Comparison of ENCODE assay signal across 15 cellular contexts in the genomic region with DNA sequence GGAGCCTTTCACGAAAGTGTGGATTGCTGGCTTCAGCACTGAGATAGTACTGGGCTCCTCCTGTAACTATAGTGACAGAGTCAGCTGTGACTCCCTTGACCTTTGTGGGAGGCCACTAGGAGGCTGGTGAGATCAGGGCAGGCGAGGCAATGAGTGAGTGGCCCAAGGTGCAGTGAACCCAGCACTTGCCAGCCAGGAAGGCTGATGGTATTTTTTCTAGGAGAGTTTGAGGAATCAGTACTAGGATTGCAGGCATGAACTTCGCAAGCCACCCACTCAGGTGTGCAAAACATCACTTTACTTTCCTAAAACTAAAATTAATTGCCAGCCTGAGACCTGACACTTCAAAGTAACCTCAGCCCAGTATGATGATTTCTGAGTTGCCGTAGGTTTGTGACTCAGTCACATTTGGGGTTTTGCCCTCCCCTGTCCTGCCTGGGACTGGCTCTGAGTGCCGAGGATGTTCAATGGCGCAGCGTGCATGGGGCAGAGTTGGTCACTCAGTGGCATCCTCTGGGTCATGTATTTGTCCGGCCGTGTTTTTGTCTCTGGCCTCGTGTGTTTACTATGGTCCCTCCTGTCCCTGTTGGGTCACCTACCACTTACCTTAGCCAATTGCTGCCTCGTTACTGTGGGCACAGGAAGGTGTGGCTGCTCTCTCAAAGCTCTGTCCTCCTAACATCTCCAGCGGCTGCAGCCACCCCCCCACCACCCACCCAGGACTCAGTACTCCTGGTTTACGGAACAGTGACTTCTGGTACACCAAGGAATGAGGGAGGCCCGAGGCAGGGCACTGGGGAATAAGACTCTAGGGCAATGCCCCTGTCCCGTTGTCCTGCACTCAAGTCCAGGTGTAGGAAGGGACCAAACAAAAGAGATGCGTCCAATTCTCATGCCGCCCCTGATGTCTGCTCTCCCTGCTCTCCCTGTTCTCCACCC.
A peak's percentile ranks its signal among the peaks of the same experiment; 100 is the strongest.
DNase-seq lines count a peak whose midpoint lies in the region; ATAC-seq, FAIRE-seq and TF ChIP-seq lines count a peak whose summit lies in the region.
"Had no signal": no experiment of that assay in that cellular context is flagged by ENCODE, and none has a peak within 500 bp of the region (broad histone marks: within the 10 kb centered on the region; RNA-seq: fewer than 3 reads in every experiment).

No MANE protein-coding gene starts in this region.

- H3K27me3 ChIP-seq in HepG2 (ENCODE audit: control insufficient read depth in 1 of 2, insufficient read depth in 2 of 2, low read length in 2 of 2), result no peaks in the 10 kb centered on the region; a peak in 3 of 5 replicates
- no peaks in the 10 kb centered on the region for H3K27me3 ChIP-seq in body of pancreas
- H3K27me3 ChIP-seq: BLaER1 treated with 17β-estradiol and CSF1 and Interleukin-3, amounts not matched to agents 10 nM and 100 nM; tibial artery had no signal

- TF ChIP-seq RAD21 in A549 (conservative IDR thresholded peaks at IDR 0.05 in 1 of 2, IDR thresholded peaks at IDR 0.05 in 1 of 2) (no peak), HepG2 (CRISPR knock-in tag; IDR thresholded peaks at IDR 0.05) (no peak)

- H3K4me2 ChIP-seq in A549 (no peak overlapping the region), HepG2 (ENCODE audit: low read depth, low read length) (peak overlapping the region; percentile 52)

- H3K9me3 ChIP-seq in A549 (no peaks in the 10 kb centered on the region), HepG2 (ENCODE audit: low read length) (no peaks in the 10 kb centered on the region), body of pancreas (no peaks in the 10 kb centered on the region)
- H3K9me3 ChIP-seq: BLaER1 treated with 17β-estradiol and CSF1 and Interleukin-3, amounts not matched to agents 10 nM and 100 nM; tibial artery had no signal

- TF ChIP-seq CTCF in A549 (IDR thresholded peaks at IDR 0.05), result no peak
- no peak for TF ChIP-seq CTCF in WTC11 (IDR thresholded peaks at IDR 0.05)
- 0 out of 2 replicates have a peak, but pooled peaks have one; percentile 20 for TF ChIP-seq CTCF in HepG2 (CRISPR knock-in tag; IDR thresholded peaks at IDR 0.05)
- TF ChIP-seq CTCF in body of pancreas (IDR thresholded peaks at IDR 0.05), result no peak

- H3K79me2 ChIP-seq in HepG2 (ENCODE audit: insufficient read depth, low read length), result no peaks in the 10 kb centered on the region

- H3K36me3 Mint-ChIP-seq in WTC11, result no peaks in the 10 kb centered on the region
- H3K36me3 Mint-ChIP-seq: natural killer cell treated with Interleukin-12 subunit alpha and Interleukin-12 subunit beta and Interleukin-15 and Interleukin-18, amount 100 ng/mL, for 72 hours had no signal

- WGBS in A549 (ENCODE audit: missing lambda C conversion rate), result 95% methylated on average over 14 of the region's 17 CpGs
- 80% methylated on average over 12 of the region's 17 CpGs for WGBS in HepG2 (ENCODE audit: low lambda C conversion rate)
- whole genome bisulfite sequencing in body of pancreas, 2 donors, result 87% methylated on average over 15 to 17 of the region's 17 CpGs

- CTCF ChIA-PET in A549 (lab: Yijun Ruan, JAX) (interaction anchor here (1.3 to 2.2 kb wide), 2 partner anchors 11 to 18 kb away, joined by 3 to 10 read pairs; no protein-coding TSS in a partner anchor), WTC11 (lab: Charles Lee) (no interaction called here), HepG2 (lab: Yijun Ruan, JAX; ENCODE audit: low intra/inter-chr PET ratio, low total read pairs) (no interaction called here)

- H3K27ac ChIP-seq in A549 (peak overlapping the region; percentile 31 to 65; a peak in 3 of 6 replicates), HepG2 (ENCODE audit: extremely low read length, insufficient read depth, low read length) (no peak overlapping the region), body of pancreas (no peak overlapping the region)
- H3K27ac ChIP-seq: SK-N-MC, tibial artery had no signal

- no peak overlapping the region for H3K4me3 Mint-ChIP-seq in WTC11
- H3K4me3 Mint-ChIP-seq: natural killer cell treated with Interleukin-12 subunit alpha and Interleukin-12 subunit beta and Interleukin-15 and Interleukin-18, amount 100 ng/mL, for 72 hours had no signal

- intact Hi-C loops in HepG2 (cut with micrococcal nuclease; ENCODE audit: unreplicated experiment), result no loop called here
- intact Hi-C loops in body of pancreas (cut with DNase I), result no loop called here

- no peaks in the 10 kb centered on the region for H3K9me3 Mint-ChIP-seq in WTC11
- H3K9me3 Mint-ChIP-seq: natural killer cell treated with Interleukin-12 subunit alpha and Interleukin-12 subunit beta and Interleukin-15 and Interleukin-18, amount 100 ng/mL, for 72 hours had no signal

- DNase-seq in A549 (ENCODE audit: low read depth in 1 of 2, low spot score in 1 of 2) (no peak), AG20443 (ENCODE audit: low spot score) (peak; percentile 2), WTC11 (ENCODE audit: low spot score) (no peak), HepG2 (ENCODE audit: low spot score) (no peak), body of pancreas (no peak), NCI-H69 (lab: John Stamatoyannopoulos, UW) (no peak)
- no peak for DNase-seq in activated CD8-positive, alpha-beta memory T cell treated with anti-CD3 and anti-CD28 coated beads for 24 hours
- DNase-seq: activated CD8-positive, alpha-beta memory T cell treated with anti-CD3 and anti-CD28 coated beads, Interleukin-2, amount 50 U/mL, for 48 hours; central memory CD4-positive, alpha-beta T cell; NCI-H1694 treated with DMSO at 0.1 percent for 48 hours had no signal

- BruUV-seq in HepG2 (replicated peaks; lab: Mats Ljungman, UMichigan), result no TSS peak

- POLR2A ChIA-PET in A549 (lab: Yijun Ruan, JAX), result no interaction called here
- POLR2A ChIA-PET in WTC11 (lab: Charles Lee), result no interaction called here
- POLR2A ChIA-PET in HepG2 (lab: Yijun Ruan, JAX), result no interaction called here

- H2AFZ ChIP-seq in HepG2 (ENCODE audit: low read length), result no peak overlapping the region

- no peak overlapping the region for H3K27ac Mint-ChIP-seq in WTC11
- H3K27ac Mint-ChIP-seq: natural killer cell treated with Interleukin-12 subunit alpha and Interleukin-12 subunit beta and Interleukin-15 and Interleukin-18, amount 100 ng/mL, for 72 hours had no signal

- H3K4me3 ChIP-seq in A549 (no peak overlapping the region), HepG2 (replicated peaks in 1 of 3; ENCODE audit: insufficient read depth in 1 of 3, low read depth in 2 of 3, low read length in 3 of 3) (peak overlapping the region in 1 of 3 experiments; percentile 24; a peak in 1 of 6 replicates), body of pancreas (no peak overlapping the region)
- H3K4me3 ChIP-seq: BLaER1 treated with 17β-estradiol and CSF1 and Interleukin-3, amounts not matched to agents 10 nM and 100 nM; SK-N-MC; tibial artery had no signal

- H3K9ac ChIP-seq in HepG2 (ENCODE audit: insufficient read depth, low read depth, low read length), result no peak overlapping the region

- FAIRE-seq in A549 (lab: Jason Lieb, UNC), result no peak
- no peak for FAIRE-seq in HepG2 (lab: Jason Lieb, UNC)

- TF ChIP-seq POLR2A in A549 (IDR thresholded peaks at IDR 0.05; ENCODE audit: low read length), result no peak
- TF ChIP-seq POLR2A in HepG2 (IDR thresholded peaks at IDR 0.05; ENCODE audit: insufficient read depth in 1 of 2, low read depth in 2 of 2, low read length in 2 of 2), result no peak
- TF ChIP-seq POLR2A in body of pancreas (IDR thresholded peaks at IDR 0.05), result no peak

- in situ Hi-C loops in HepG2 (cut with HindIII; ENCODE audit: extremely low pct_ligation_motif_present, low pct_unique_long_range_greater_than_20kb), result no loop called here

- H3K27me3 Mint-ChIP-seq in WTC11 (ENCODE audit: low read depth), result no peaks in the 10 kb centered on the region

- H3K4me1 ChIP-seq in A549 (peaks cover 23% of the 10 kb centered on the region), HepG2 (ENCODE audit: insufficient read depth, low read length) (peaks cover 69% of the 10 kb centered on the region), body of pancreas (no peaks in the 10 kb centered on the region)

- TF ChIP-seq EP300 in A549 (IDR thresholded peaks at IDR 0.05) (no peak), HepG2 (IDR thresholded peaks at IDR 0.05; ENCODE audit: low read depth in 2 of 2, low read length in 2 of 2) (no peak), HepG2 (CRISPR knock-in tag; IDR thresholded peaks at IDR 0.05; ENCODE audit: borderline replicate concordance) (no peak)

- H3K4me1 Mint-ChIP-seq in WTC11, result peaks cover 10% of the 10 kb centered on the region

- H4K20me1 ChIP-seq in HepG2 (ENCODE audit: insufficient read depth, low read length), result no peaks in the 10 kb centered on the region
- H4K20me1 ChIP-seq: BLaER1 treated with 17β-estradiol and CSF1 and Interleukin-3, amounts not matched to agents 10 nM and 100 nM had no signal

- H3K36me3 ChIP-seq in HepG2 (replicated peaks in 1 of 2; ENCODE audit: control insufficient read depth in 1 of 2, insufficient read depth in 2 of 2, low read length in 2 of 2), result no peaks in the 10 kb centered on the region
- H3K36me3 ChIP-seq in body of pancreas (replicated peaks in 1 of 2; ENCODE audit: insufficient read depth in 1 of 2, low read depth in 2 of 2), result no peaks in the 10 kb centered on the region
- H3K36me3 ChIP-seq: BLaER1 treated with 17β-estradiol and CSF1 and Interleukin-3, amounts not matched to agents 10 nM and 100 nM; tibial artery had no signal

- ATAC-seq in A549 (peak; percentile 45 to 49; a peak in 4 of 6 replicates), WTC11 (peak; percentile 54), HepG2 (peak; percentile 77), body of pancreas (no peak), GM21576 (IDR thresholded peaks at IDR 0.05; ENCODE audit: unreplicated experiment) (no peak)

TF ChIP-seq in A549, 52 proteins besides CTCF, POLR2A, EP300 and RAD21 (continues in another document):
- no peak for TF ChIP-seq MAFK (IDR thresholded peaks at IDR 0.05; ENCODE audit: partially characterized antibody)
- TF ChIP-seq RARB (CRISPR knock-in tag; IDR thresholded peaks at IDR 0.05), result no peak
- TF ChIP-seq, protein P1, sequence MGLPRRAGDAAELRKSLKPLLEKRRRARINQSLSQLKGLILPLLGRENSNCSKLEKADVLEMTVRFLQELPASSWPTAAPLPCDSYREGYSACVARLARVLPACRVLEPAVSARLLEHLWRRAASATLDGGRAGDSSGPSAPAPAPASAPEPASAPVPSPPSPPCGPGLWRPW (IDR thresholded peaks at IDR 0.05), result no peak

TF ChIP-seq in WTC11, 78 proteins besides CTCF, POLR2A, EP300 and RAD21 (continues in another document):
- TF ChIP-seq ZNF121 (CRISPR knock-in tag; IDR thresholded peaks at IDR 0.05), result no peak
- no peak for TF ChIP-seq SOX15 (CRISPR knock-in tag; IDR thresholded peaks at IDR 0.05)

TF ChIP-seq in HepG2, 621 proteins besides CTCF, POLR2A, EP300 and RAD21 (continues in another document):
- TF ChIP-seq, protein P2, sequence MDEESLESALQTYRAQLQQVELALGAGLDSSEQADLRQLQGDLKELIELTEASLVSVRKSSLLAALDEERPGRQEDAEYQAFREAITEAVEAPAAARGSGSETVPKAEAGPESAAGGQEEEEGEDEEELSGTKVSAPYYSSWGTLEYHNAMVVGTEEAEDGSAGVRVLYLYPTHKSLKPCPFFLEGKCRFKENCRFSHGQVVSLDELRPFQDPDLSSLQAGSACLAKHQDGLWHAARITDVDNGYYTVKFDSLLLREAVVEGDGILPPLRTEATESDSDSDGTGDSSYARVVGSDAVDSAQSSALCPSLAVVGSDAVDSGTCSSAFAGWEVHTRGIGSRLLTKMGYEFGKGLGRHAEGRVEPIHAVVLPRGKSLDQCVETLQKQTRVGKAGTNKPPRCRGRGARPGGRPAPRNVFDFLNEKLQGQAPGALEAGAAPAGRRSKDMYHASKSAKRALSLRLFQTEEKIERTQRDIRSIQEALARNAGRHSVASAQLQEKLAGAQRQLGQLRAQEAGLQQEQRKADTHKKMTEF (CRISPR knock-in tag; IDR thresholded peaks at IDR 0.05), result no peak

Comparison
In these comparisons a context has a peak if more than half of its experiments do, and no peak if none do; other contexts are left out.
1. ATAC-seq: peak in A549 (2 of 2), WTC11 (single experiment) and HepG2 (single experiment); none in body of pancreas (single experiment) and GM21576 (single experiment).
2. H3K27ac ChIP-seq: peak in A549 (2 of 2); none in HepG2 (single experiment) and body of pancreas (0 of 4).